In the genomic region with DNA sequence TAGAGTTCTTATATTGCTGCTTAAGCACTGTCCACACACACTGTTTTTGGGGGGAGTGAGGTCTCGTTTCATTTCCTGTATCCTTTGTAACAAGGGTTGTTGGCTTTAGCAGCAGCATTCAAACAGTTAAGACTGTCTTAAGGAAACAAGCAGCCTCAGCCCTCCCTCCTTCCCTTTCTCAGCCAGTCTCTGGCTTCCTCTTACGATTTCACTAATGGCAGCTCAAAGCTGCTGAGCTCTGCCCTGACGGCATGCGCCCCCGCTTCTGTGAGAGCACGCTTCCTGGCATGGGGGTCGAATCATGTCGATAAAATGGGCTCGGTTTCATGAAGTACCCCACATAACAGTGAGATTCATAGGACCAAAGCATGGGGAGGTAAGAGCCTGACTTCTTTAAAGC, we compare ENCODE assay signal across 8 cellular contexts.
A peak's percentile ranks its signal among the peaks of the same experiment; 100 is the strongest.
DNase-seq lines count a peak whose midpoint lies in the region; ATAC-seq, FAIRE-seq and TF ChIP-seq lines count a peak whose summit lies in the region.

No MANE protein-coding gene starts in this region.

- H3K4me3 Mint-ChIP-seq in activated naive CD8-positive, alpha-beta T cell treated with anti-CD3 and anti-CD28 coated beads, Interleukin-2, amount 50 U/mL, for 24 hours: peak overlapping the region; percentile 88

- no peaks in the 10 kb centered on the region for H3K27me3 ChIP-seq in skeletal muscle satellite cell (ENCODE audit: control insufficient read depth, insufficient read depth, low read length)

- no peaks in the 10 kb centered on the region for H3K27me3 Mint-ChIP-seq in activated naive CD8-positive, alpha-beta T cell treated with anti-CD3 and anti-CD28 coated beads, Interleukin-2, amount 50 U/mL, for 24 hours

- peak; percentile 78 for DNase-seq in GF-D8 (lab: John Stamatoyannopoulos, UW)
- DNase-seq in HFF-Myc (ENCODE audit: extremely low read depth, low read depth): peak; percentile 31
- peak; percentile 81 for DNase-seq in SIG-M5 treated with dmso at 0.1 percent for 504 hours (lab: John Stamatoyannopoulos, UW; ENCODE audit: unreplicated experiment)
- DNase-seq in activated naive CD8-positive, alpha-beta T cell treated with anti-CD3 and anti-CD28 coated beads, Interleukin-2, amount 50 U/mL, for 24 hours: peak; percentile 61
- DNase-seq in iPS DF 19.7 (ENCODE audit: low read depth, low spot score): peak; percentile 68
- DNase-seq in HTR-8/SVneo (ENCODE audit: insufficient read length, low spot score): no peak
- DNase-seq in NCI-H2171 (lab: John Stamatoyannopoulos, UW): no peak

- H3K4me3 ChIP-seq in HFF-Myc (replicated peaks; ENCODE audit: low read depth, low read length) (no peak overlapping the region), skeletal muscle satellite cell (ENCODE audit: low read length) (peak overlapping the region; percentile 8)

- peaks cover 5% of the 10 kb centered on the region for H3K4me1 ChIP-seq in skeletal muscle satellite cell (ENCODE audit: control insufficient read depth, insufficient read depth, low read length)

- peaks cover 80% of the 10 kb centered on the region for H3K4me1 Mint-ChIP-seq in activated naive CD8-positive, alpha-beta T cell treated with anti-CD3 and anti-CD28 coated beads, Interleukin-2, amount 50 U/mL, for 24 hours

- no peak for TF ChIP-seq CTCF in HFF-Myc (IDR thresholded peaks at IDR 0.05; ENCODE audit: low read depth, low read length, missing control alignments)

- no peaks in the 10 kb centered on the region for H3K9me3 ChIP-seq in skeletal muscle satellite cell (replicated peaks; ENCODE audit: low read length)

- peak overlapping the region; percentile 52 for H3K4me2 ChIP-seq in skeletal muscle satellite cell (ENCODE audit: low read length)

- peak; percentile 47 for ATAC-seq in activated naive CD8-positive, alpha-beta T cell treated with anti-CD3 and anti-CD28 coated beads, Interleukin-2, amount 50 U/mL, for 24 hours

- FAIRE-seq in HTR-8/SVneo (lab: Jason Lieb, UNC): no peak

- H3K27ac Mint-ChIP-seq in activated naive CD8-positive, alpha-beta T cell treated with anti-CD3 and anti-CD28 coated beads, Interleukin-2, amount 50 U/mL, for 24 hours: peak overlapping the region; percentile 100

- peaks cover 62% of the 10 kb centered on the region for H3K36me3 ChIP-seq in skeletal muscle satellite cell (ENCODE audit: insufficient read depth, low read length)

- H3K9me3 Mint-ChIP-seq in activated naive CD8-positive, alpha-beta T cell treated with anti-CD3 and anti-CD28 coated beads, Interleukin-2, amount 50 U/mL, for 24 hours: no peaks in the 10 kb centered on the region

- H3K9ac ChIP-seq in skeletal muscle satellite cell (ENCODE audit: low read depth, low read length): peak overlapping the region; percentile 29

- peaks cover 38% of the 10 kb centered on the region for H3K36me3 Mint-ChIP-seq in activated naive CD8-positive, alpha-beta T cell treated with anti-CD3 and anti-CD28 coated beads, Interleukin-2, amount 50 U/mL, for 24 hours (ENCODE audit: low read depth)

Comparison
In these comparisons a context has a peak if more than half of its experiments do, and no peak if none do; other contexts are left out.
1. DNase-seq: peak in GF-D8 (single experiment), HFF-Myc (single experiment), SIG-M5 treated with dmso at 0.1 percent for 504 hours (single experiment), activated naive CD8-positive, alpha-beta T cell treated with anti-CD3 and anti-CD28 coated beads, Interleukin-2, amount 50 U/mL, for 24 hours (single experiment) and iPS DF 19.7 (single experiment); none in HTR-8/SVneo (single experiment) and NCI-H2171 (single experiment).